ENCODE assay signal across 8 cellular contexts in the genomic region with DNA sequence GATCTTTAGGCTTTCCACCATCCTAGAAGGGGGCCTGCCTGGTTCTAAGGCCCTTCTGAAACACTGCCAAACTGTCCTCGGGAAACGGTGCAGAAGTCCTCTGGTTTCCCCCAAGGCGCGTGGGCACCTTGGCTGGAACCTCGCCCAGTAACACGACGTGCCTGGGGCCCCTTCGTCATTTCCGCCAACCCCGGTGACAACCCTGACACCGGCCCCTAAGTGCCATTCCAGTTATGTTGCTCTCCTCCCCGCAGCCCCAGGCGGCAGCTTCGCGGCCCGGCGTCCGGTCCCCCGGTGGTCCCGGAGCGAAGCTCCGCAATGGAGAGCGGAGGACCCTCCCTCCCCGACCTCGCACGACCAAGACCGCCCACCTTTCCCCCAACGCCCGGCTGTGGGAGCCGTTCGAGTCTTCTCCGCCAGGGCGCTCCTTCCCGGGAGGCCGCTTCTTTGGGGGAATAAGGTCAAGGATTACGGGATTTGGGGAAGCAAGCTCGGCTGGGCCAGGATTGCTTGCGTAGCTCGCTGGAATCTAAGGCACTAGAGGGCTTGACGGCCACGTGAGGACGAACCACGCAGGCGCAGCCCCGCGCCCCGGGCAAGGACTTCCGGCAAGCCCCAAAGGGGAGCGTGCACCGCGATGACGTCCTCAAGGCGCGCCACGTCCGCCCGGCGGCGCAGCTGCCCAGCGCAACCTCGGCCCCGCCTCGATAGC. TPM values are rescaled to one million over a fixed set of nuclear protein-coding genes. Genes with fewer than 3 reads are reported as not detected.
DNase-seq lines count a peak whose midpoint lies in the region; ATAC-seq lines count a peak whose summit lies in the region.

No MANE protein-coding gene starts in this region.

- peak overlapping the region; percentile 96 for H3K27ac Mint-ChIP-seq in activated CD8-positive, alpha-beta memory T cell treated with anti-CD3 and anti-CD28 coated beads, Interleukin-2, amount 10 ng/mL, durations not matched to agents 7 days and 5 days

- no peaks in the 10 kb centered on the region for H3K4me1 ChIP-seq in endocrine pancreas (ENCODE audit: control insufficient read depth, insufficient read depth, low read length)
- no peaks in the 10 kb centered on the region for H3K4me1 ChIP-seq in mesendoderm (ENCODE audit: control insufficient read depth, low read depth, low read length)

- CTCF ChIA-PET in activated CD8-positive, alpha-beta memory T cell treated with anti-CD3 and anti-CD28 coated beads, Interleukin-2, amount 10 ng/mL, durations not matched to agents 7 days and 5 days (lab: Charles Lee) = interaction anchor here (0.8 to 4.1 kb wide), 9 partner anchors 12 to 256 kb away, joined by 3 to 33 read pairs (median 4); partner anchors contain the start of genes PTDSS2 and SIGIRR

- peak overlapping the region; percentile 70 for H2BK5ac ChIP-seq in mesendoderm (ENCODE audit: low read length)

- peak overlapping the region; percentile 73 for H3K4ac ChIP-seq in mesendoderm (ENCODE audit: low read depth, low read length)

- peak overlapping the region; percentile 97 for H3K27ac ChIP-seq in mesendoderm (ENCODE audit: low read depth, low read length)

- H2AK5ac ChIP-seq in mesendoderm (ENCODE audit: low read length) = no peak overlapping the region

- ATAC-seq in GM21360 (IDR thresholded peaks at IDR 0.05; ENCODE audit: unreplicated experiment) = peak; percentile 51
- peak; percentile 80 for ATAC-seq in activated CD8-positive, alpha-beta memory T cell treated with anti-CD3 and anti-CD28 coated beads, Interleukin-2, amount 10 ng/mL, durations not matched to agents 7 days and 5 days

- H3K56ac ChIP-seq in mesendoderm (ENCODE audit: low read length) = peak overlapping the region; percentile 97

- H3K4me2 ChIP-seq in mesendoderm (ENCODE audit: low read length) = peak overlapping the region; percentile 93

- peaks cover 3% of the 10 kb centered on the region for H3K36me3 ChIP-seq in endocrine pancreas (ENCODE audit: control insufficient read depth, insufficient read depth, low read length)
- no peaks in the 10 kb centered on the region for H3K36me3 ChIP-seq in mesendoderm (ENCODE audit: control insufficient read depth, insufficient read depth, low read length)

- H3K18ac ChIP-seq in mesendoderm (ENCODE audit: low read length) = peak overlapping the region; percentile 93

- peaks cover 35% of the 10 kb centered on the region for H3K4me1 Mint-ChIP-seq in activated CD8-positive, alpha-beta memory T cell treated with anti-CD3 and anti-CD28 coated beads, Interleukin-2, amount 10 ng/mL, durations not matched to agents 7 days and 5 days

- no peaks in the 10 kb centered on the region for H3K27me3 ChIP-seq in endocrine pancreas (ENCODE audit: control insufficient read depth, insufficient read depth, low read length)
- H3K27me3 ChIP-seq in mesendoderm (ENCODE audit: insufficient read depth, low read length, poor library complexity) = no peaks in the 10 kb centered on the region

- WGBS in mesendoderm (ENCODE audit: extremely low coverage, insufficient coverage, low lambda C conversion rate) = no CpG with 5 or more reads among the region's 63 CpGs

- H2BK120ac ChIP-seq in mesendoderm (ENCODE audit: low read depth, low read length) = no peak overlapping the region

- peak overlapping the region; percentile 98 for H4K8ac ChIP-seq in mesendoderm (ENCODE audit: low read depth, low read length)

- H3K4me3 ChIP-seq in endocrine pancreas (ENCODE audit: control insufficient read depth, insufficient read depth, low read length) (peak overlapping the region; percentile 44), mesendoderm (ENCODE audit: low read length) (peak overlapping the region; percentile 93)

- H3K9ac ChIP-seq in endocrine pancreas (ENCODE audit: control insufficient read depth, insufficient read depth, low read length) (peak overlapping the region; percentile 97), mesendoderm (ENCODE audit: low read length) (peak overlapping the region; percentile 99)

- peak overlapping the region; percentile 97 for H3K23ac ChIP-seq in mesendoderm (ENCODE audit: low read length)

- no peak overlapping the region for H2BK15ac ChIP-seq in mesendoderm (replicated peaks; ENCODE audit: low read depth)

- H3K9me3 ChIP-seq in endocrine pancreas (ENCODE audit: control insufficient read depth, low read length) = no peaks in the 10 kb centered on the region

- H3K79me2 ChIP-seq in mesendoderm (ENCODE audit: control insufficient read depth, insufficient read depth, low read length) = peaks cover 13% of the 10 kb centered on the region

- peak; percentile 96 for DNase-seq in COLO829 (ENCODE audit: low spot score)
- peak; percentile 94 for DNase-seq in HT1080 (ENCODE audit: low read depth)
- DNase-seq in NOMO-1 (lab: John Stamatoyannopoulos, UW; ENCODE audit: unreplicated experiment in 2 of 2) = peak; percentile 89 to 95
- peak; percentile 98 for DNase-seq in activated CD8-positive, alpha-beta memory T cell treated with anti-CD3 and anti-CD28 coated beads, Interleukin-2, amount 10 ng/mL, durations not matched to agents 7 days and 5 days
- peak; percentile 98 for DNase-seq in mesendoderm
- DNase-seq in stimulated activated CD8-positive, alpha-beta memory T cell treated with anti-CD3 and anti-CD28 coated beads, Interleukin-12 subunit alpha, Interleukin-12 subunit beta, amount 100 ng/mL, for 4 hours (ENCODE audit: low read depth) = peak; percentile 95

- peaks cover 6% of the 10 kb centered on the region for H3K79me1 ChIP-seq in mesendoderm (ENCODE audit: low read length)

- no peaks in the 10 kb centered on the region for H3K27me3 Mint-ChIP-seq in activated CD8-positive, alpha-beta memory T cell treated with anti-CD3 and anti-CD28 coated beads, Interleukin-2, amount 10 ng/mL, durations not matched to agents 7 days and 5 days

- no peak overlapping the region for H4K5ac ChIP-seq in mesendoderm (ENCODE audit: low read length)

- no peaks in the 10 kb centered on the region for H3K9me3 Mint-ChIP-seq in activated CD8-positive, alpha-beta memory T cell treated with anti-CD3 and anti-CD28 coated beads, Interleukin-2, amount 10 ng/mL, durations not matched to agents 7 days and 5 days (ENCODE audit: low read depth)

- H3K4me3 Mint-ChIP-seq in activated CD8-positive, alpha-beta memory T cell treated with anti-CD3 and anti-CD28 coated beads, Interleukin-2, amount 10 ng/mL, durations not matched to agents 7 days and 5 days = peak overlapping the region; percentile 88

- H3K36me3 Mint-ChIP-seq in activated CD8-positive, alpha-beta memory T cell treated with anti-CD3 and anti-CD28 coated beads, Interleukin-2, amount 10 ng/mL, durations not matched to agents 7 days and 5 days = peaks cover 13% of the 10 kb centered on the region

RNA-seq across cellular contexts. Expression of gene RNH1, which starts 0.6 kb away (rescaled TPM):
- total RNA-seq in HT1080 (2014; rRNA removed; shearing (Covaris generic)) = 218 and 240 TPM in 2 replicates
- 188 and 203 TPM in 2 replicates for polyA plus RNA-seq in HT1080 (2015; cell fraction: cytosol; rRNA removed)
- polyA plus RNA-seq in HT1080 (2015; cell fraction: nucleus; rRNA removed) = 252 and 261 TPM in 2 replicates
- 100 to 1,000 TPM in 1 of 2 experiments, 10 to 100 TPM in 1; 98.4 to 113 TPM for total RNA-seq in activated CD8-positive, alpha-beta memory T cell treated with anti-CD3 and anti-CD28 coated beads, Interleukin-2, amount 10 ng/mL, durations not matched to agents 7 days and 5 days
- 31.3 TPM for polyA plus RNA-seq in mesendoderm (2013, experiment 1 of 2)
- 31.7 TPM for polyA plus RNA-seq in mesendoderm (2013, experiment 2 of 2)

RNA-seq across cellular contexts. Expression of gene HRAS, which starts 29.0 kb away (rescaled TPM):
- 89.6 and 93.9 TPM in 2 replicates for total RNA-seq in HT1080 (2014; rRNA removed; shearing (Covaris generic))
- polyA plus RNA-seq in HT1080 (2015; cell fraction: cytosol; rRNA removed) = 43.2 and 72.1 TPM in 2 replicates
- polyA plus RNA-seq in HT1080 (2015; cell fraction: nucleus; rRNA removed) = 39.8 and 42.1 TPM in 2 replicates
- 10 to 100 TPM; 50.7 to 53.8 TPM for total RNA-seq in activated CD8-positive, alpha-beta memory T cell treated with anti-CD3 and anti-CD28 coated beads, Interleukin-2, amount 10 ng/mL, durations not matched to agents 7 days and 5 days
- polyA plus RNA-seq in mesendoderm (2013, experiment 1 of 2) = 37.4 TPM
- polyA plus RNA-seq in mesendoderm (2013, experiment 2 of 2) = 38.7 TPM

RNA-seq across cellular contexts. Expression of gene LRRC56, which starts 30.9 kb away (rescaled TPM):
- not detected in 2 replicates for total RNA-seq in HT1080 (2014; rRNA removed; shearing (Covaris generic))
- 0.13 and 0.25 TPM in 2 replicates for polyA plus RNA-seq in HT1080 (2015; cell fraction: cytosol; rRNA removed)
- 0.97 and 1.1 TPM in 2 replicates for polyA plus RNA-seq in HT1080 (2015; cell fraction: nucleus; rRNA removed)
- 1 to 10 TPM; 1.7 to 2.1 TPM for total RNA-seq in activated CD8-positive, alpha-beta memory T cell treated with anti-CD3 and anti-CD28 coated beads, Interleukin-2, amount 10 ng/mL, durations not matched to agents 7 days and 5 days
- 0.37 TPM for polyA plus RNA-seq in mesendoderm (2013, experiment 1 of 2)
- polyA plus RNA-seq in mesendoderm (2013, experiment 2 of 2) = 0.35 TPM

RNA-seq across cellular contexts. Expression of gene LMNTD2, which starts 54.1 kb away (rescaled TPM):
- 0.08 TPM in 1 of 2 replicates, not detected in the other for total RNA-seq in HT1080 (2014; rRNA removed; shearing (Covaris generic))
- polyA plus RNA-seq in HT1080 (2015; cell fraction: cytosol; rRNA removed) = 0.43 and 1.2 TPM in 2 replicates
- polyA plus RNA-seq in HT1080 (2015; cell fraction: nucleus; rRNA removed) = 3.1 and 3.9 TPM in 2 replicates
- 1 to 10 TPM in 1 of 2 experiments, under 1 TPM in 1; 0.23 to 1.3 TPM for total RNA-seq in activated CD8-positive, alpha-beta memory T cell treated with anti-CD3 and anti-CD28 coated beads, Interleukin-2, amount 10 ng/mL, durations not matched to agents 7 days and 5 days
- 0.56 TPM for polyA plus RNA-seq in mesendoderm (2013, experiment 1 of 2)
- 0.49 TPM for polyA plus RNA-seq in mesendoderm (2013, experiment 2 of 2)

RNA-seq across cellular contexts. Expression of gene RASSF7, which starts 54.4 kb away (rescaled TPM):
- 17.5 and 18.8 TPM in 2 replicates for total RNA-seq in HT1080 (2014; rRNA removed; shearing (Covaris generic))
- 10.7 and 19.3 TPM in 2 replicates for polyA plus RNA-seq in HT1080 (2015; cell fraction: cytosol; rRNA removed)
- polyA plus RNA-seq in HT1080 (2015; cell fraction: nucleus; rRNA removed) = 22.6 and 22.8 TPM in 2 replicates
- total RNA-seq in activated CD8-positive, alpha-beta memory T cell treated with anti-CD3 and anti-CD28 coated beads, Interleukin-2, amount 10 ng/mL, durations not matched to agents 7 days and 5 days = 10 to 100 TPM; 20.8 to 32.1 TPM
- 5.6 TPM for polyA plus RNA-seq in mesendoderm (2013, experiment 1 of 2)
- 6.5 TPM for polyA plus RNA-seq in mesendoderm (2013, experiment 2 of 2)

Comparison
In these comparisons a context has a peak if more than half of its experiments do, and no peak if none do; other contexts are left out.
1. Peak in every context shown above with its lines: DNase-seq, ATAC-seq, H3K4me3 ChIP-seq and H3K27ac ChIP-seq.